ENCODE assay signal across 31 cellular contexts in genomic region chr9:2925016-2925415, GRCh38.
DNase-seq lines count a peak whose midpoint lies in the region; ATAC-seq, FAIRE-seq and TF ChIP-seq lines count a peak whose summit lies in the region.
"Had no signal": no experiment of that assay in that cellular context is flagged by ENCODE, and none has a peak within 500 bp of the region (broad histone marks: within the 10 kb centered on the region; RNA-seq: fewer than 3 reads in every experiment).

No MANE protein-coding gene starts in this region.

- ATAC-seq in IMR-90 (ENCODE audit: low read depth), result no peak
- ATAC-seq: A549; CD8-positive, alpha-beta T cell had no signal

- no peak overlapping the region for H2AK9ac ChIP-seq in IMR-90 (replicated peaks; ENCODE audit: low read depth, low read length, poor library complexity)

- H3K9ac ChIP-seq in IMR-90 (ENCODE audit: low read depth, low read length), result no peak overlapping the region
- H3K9ac ChIP-seq in trophoblast cell (ENCODE audit: low read length), result peak overlapping the region; percentile 66
- H3K9ac ChIP-seq: BLaER1; BLaER1 treated with 17β-estradiol and CSF1 and Interleukin-3, amounts not matched to agents 10 nM and 100 nM had no signal

- H4K91ac ChIP-seq in IMR-90 (ENCODE audit: insufficient read depth, low read depth, low read length) (no peak overlapping the region), trophoblast cell (ENCODE audit: low read depth, low read length) (no peak overlapping the region)

- H3K56ac ChIP-seq in IMR-90 (ENCODE audit: extremely low read depth, insufficient read depth, low read length), result no peak overlapping the region

- H3K4me3 ChIP-seq in IMR-90 (ENCODE audit: insufficient read depth, low read depth, low read length) (no peak overlapping the region), trophoblast cell (ENCODE audit: low read depth, low read length) (no peak overlapping the region)
- H3K4me3 ChIP-seq: A549; BLaER1; BLaER1 treated with 17β-estradiol and CSF1 and Interleukin-3, amounts not matched to agents 10 nM and 100 nM had no signal

- H3K27ac ChIP-seq in IMR-90 (ENCODE audit: insufficient read depth, low read length) (no peak overlapping the region), trophoblast cell (ENCODE audit: low read depth, low read length) (no peak overlapping the region)
- H3K27ac ChIP-seq: 22Rv1; A549; BLaER1; BLaER1 treated with 17β-estradiol and CSF1 and Interleukin-3, amounts not matched to agents 10 nM and 100 nM; C4-2B had no signal

- BruUV-seq in IMR-90 (replicated peaks; lab: Mats Ljungman, UMichigan), result no TSS peak

- no peak for TF ChIP-seq CTCF in IMR-90 (conservative IDR thresholded peaks at IDR 0.05; ENCODE audit: low read depth, low read length)

- H2BK12ac ChIP-seq in trophoblast cell (ENCODE audit: low read length), result no peak overlapping the region

- H2BK5ac ChIP-seq in IMR-90 (ENCODE audit: low read depth, low read length, poor library complexity, severe bottlenecking) (no peak overlapping the region), trophoblast cell (ENCODE audit: low read depth, low read length, poor library complexity) (no peak overlapping the region)

- FAIRE-seq in H54 (lab: Jason Lieb, UNC), result no peak
- FAIRE-seq: A204.1, A549, D721Med had no signal

- H3K14ac ChIP-seq in IMR-90 (replicated peaks; ENCODE audit: low read depth, low read length), result no peak overlapping the region
- H3K14ac ChIP-seq in trophoblast cell (ENCODE audit: low read length), result no peak overlapping the region

- H4K5ac ChIP-seq in IMR-90 (ENCODE audit: low read depth, low read length), result no peak overlapping the region

- H3K27me3 ChIP-seq in IMR-90 (ENCODE audit: control insufficient read depth, insufficient read depth, low read length) (no peaks in the 10 kb centered on the region), trophoblast cell (ENCODE audit: insufficient read depth, low read length) (no peaks in the 10 kb centered on the region)
- H3K27me3 ChIP-seq: BE2C; BLaER1; BLaER1 treated with 17β-estradiol and CSF1 and Interleukin-3, amounts not matched to agents 10 nM and 100 nM had no signal

- H3K9me3 ChIP-seq in IMR-90 (ENCODE audit: control insufficient read depth, insufficient read depth, low read length) (no peaks in the 10 kb centered on the region), trophoblast cell (ENCODE audit: insufficient read depth, low read depth, low read length) (no peaks in the 10 kb centered on the region)
- H3K9me3 ChIP-seq: A549, BE2C, Caco-2 had no signal

- H3K4ac ChIP-seq in IMR-90 (ENCODE audit: low read depth, low read length) (no peak overlapping the region), trophoblast cell (ENCODE audit: low read depth, low read length) (no peak overlapping the region)

- H4K8ac ChIP-seq in IMR-90 (ENCODE audit: low read depth in 2 of 2, low read length in 2 of 2) (no peak overlapping the region), trophoblast cell (ENCODE audit: low read depth, low read length) (no peak overlapping the region)

- H3K23ac ChIP-seq in IMR-90 (ENCODE audit: low read depth, low read length) (no peak overlapping the region), trophoblast cell (ENCODE audit: low read length) (no peak overlapping the region)

- H3K36me3 ChIP-seq in IMR-90 (ENCODE audit: control insufficient read depth, insufficient read depth, low read length) (no peaks in the 10 kb centered on the region), trophoblast cell (ENCODE audit: control insufficient read depth in 1 of 2, insufficient read depth in 2 of 2, low read length in 2 of 2) (no peaks in the 10 kb centered on the region)
- H3K36me3 ChIP-seq: BE2C; BLaER1; BLaER1 treated with 17β-estradiol and CSF1 and Interleukin-3, amounts not matched to agents 10 nM and 100 nM had no signal

- WGBS in IMR-90 (ENCODE audit: extremely low coverage in 2 of 2, insufficient read length in 1 of 2), 2 experiments, result no CpG with 5 or more reads among the region's 5 CpGs
- WGBS in trophoblast cell (ENCODE audit: extremely low coverage, insufficient coverage, insufficient read length), result no CpG with 5 or more reads among the region's 5 CpGs

- DNase-seq in IMR-90 (no peak), trophoblast cell (peak; percentile 59 to 73), H54 (ENCODE audit: insufficient read length, low spot score) (no peak)
- DNase-seq in activated CD4-positive, alpha-beta T cell treated with anti-CD3 and anti-CD28 coated beads, Interleukin-2, amount 50 U/mL, for 4 hours, result no peak
- DNase-seq: 8988T; ACHN; AML-193; BE2C; C1 segment of cervical spinal cord; Caco-2; Calu3; CD4-positive, alpha-beta memory T cell; CD4-positive, alpha-beta T cell; CD4-positive, CD25-positive, alpha-beta regulatory T cell; CD8-positive, alpha-beta memory T cell; CD8-positive, alpha-beta T cell; COR-L47; DMS 273 treated with DMSO at 0.1 percent for 48 hours; DMS153; DMS53; DMS79; DMS79 treated with DMSO at 0.1 percent for 48 hours; DND-41; EL had no signal

- CTCF ChIA-PET in IMR-90 (lab: Yijun Ruan, JAX), result no interaction called here

- H4K12ac ChIP-seq in trophoblast cell (ENCODE audit: low read depth, low read length), result no peak overlapping the region

- H2AK5ac ChIP-seq in IMR-90 (ENCODE audit: low read depth, low read length), result no peak overlapping the region
- no peak overlapping the region for H2AK5ac ChIP-seq in trophoblast cell (ENCODE audit: low read length)

- no peaks in the 10 kb centered on the region for H3K79me2 ChIP-seq in trophoblast cell (ENCODE audit: control insufficient read depth, insufficient read depth, low read length, poor library complexity)

- TF ChIP-seq POLR2A in IMR-90 (IDR thresholded peaks at IDR 0.05; ENCODE audit: low read depth, low read length) (no peak), H54 (IDR thresholded peaks at IDR 0.05; ENCODE audit: low read depth, low read length) (no peak)

- no peak overlapping the region for H2BK120ac ChIP-seq in IMR-90 (ENCODE audit: low read depth, low read length)
- H2BK120ac ChIP-seq in trophoblast cell (ENCODE audit: insufficient read depth, low read length, poor library complexity), result no peak overlapping the region

- H3K4me1 ChIP-seq in IMR-90 (ENCODE audit: control insufficient read depth, insufficient read depth, low read length) (no peaks in the 10 kb centered on the region), trophoblast cell (ENCODE audit: control insufficient read depth in 1 of 2, insufficient read depth in 2 of 2, low read length in 2 of 2) (no peaks in the 10 kb centered on the region)
- H3K4me1 ChIP-seq: A549; BE2C; BLaER1; BLaER1 treated with 17β-estradiol and CSF1 and Interleukin-3, amounts not matched to agents 10 nM and 100 nM; Caco-2 had no signal

- H2AFZ ChIP-seq in IMR-90 (replicated peaks; ENCODE audit: low read length, poor library complexity) (peak overlapping the region; percentile 50), trophoblast cell (ENCODE audit: insufficient read depth, low read length, poor library complexity) (no peak overlapping the region)

- no peak overlapping the region for H2BK20ac ChIP-seq in IMR-90 (ENCODE audit: low read depth, low read length)

- in situ Hi-C loops in IMR-90 (cut with MboI; ENCODE audit: low sequenced_read_pairs), result no loop called here

- H3K9me1 ChIP-seq in IMR-90 (ENCODE audit: insufficient read depth, low read length), result no peaks in the 10 kb centered on the region

- no peak overlapping the region for H2BK15ac ChIP-seq in IMR-90 (ENCODE audit: low read depth, low read length)

- TF ChIP-seq RAD21 in IMR-90 (IDR thresholded peaks at IDR 0.05; ENCODE audit: low read length), result no peak

- no peaks in the 10 kb centered on the region for H4K20me1 ChIP-seq in IMR-90 (ENCODE audit: insufficient read depth, low read length)
- H4K20me1 ChIP-seq: BLaER1; BLaER1 treated with 17β-estradiol and CSF1 and Interleukin-3, amounts not matched to agents 10 nM and 100 nM had no signal

- POLR2A ChIA-PET in IMR-90 (lab: Charles Lee; ENCODE audit: unreplicated experiment), result no interaction called here

- intact Hi-C loops in IMR-90 (cut with micrococcal nuclease), result no loop called here

- dilution Hi-C loops in IMR-90 (cut with HindIII; ENCODE audit: low sequenced_read_pairs, unreplicated experiment), result no loop called here

- no peaks in the 10 kb centered on the region for H3K79me1 ChIP-seq in IMR-90 (ENCODE audit: low read depth in 1 of 2, low read length in 2 of 2)
- H3K79me1 ChIP-seq in trophoblast cell (ENCODE audit: low read length), result no peaks in the 10 kb centered on the region

- H3K18ac ChIP-seq in IMR-90 (ENCODE audit: low read depth, low read length) (no peak overlapping the region), trophoblast cell (ENCODE audit: low read length) (no peak overlapping the region)

- H3K4me2 ChIP-seq in IMR-90 (ENCODE audit: low read depth, low read length) (no peak overlapping the region), trophoblast cell (ENCODE audit: low read length) (no peak overlapping the region)
- H3K4me2 ChIP-seq: A549; BLaER1; BLaER1 treated with 17β-estradiol and CSF1 and Interleukin-3, amounts not matched to agents 10 nM and 100 nM had no signal

TF ChIP-seq in IMR-90, 13 proteins besides CTCF, POLR2A, EP300 and RAD21 (continues in another document):
- no peak for TF ChIP-seq FOS (IDR thresholded peaks at IDR 0.05; ENCODE audit: low read depth, low read length)
- no peak for TF ChIP-seq USF2 (IDR thresholded peaks at IDR 0.05; ENCODE audit: low read depth, low read length)
- no peak for TF ChIP-seq SMC3 (IDR thresholded peaks at IDR 0.05; ENCODE audit: low read depth, low read length)
- no peak for TF ChIP-seq RCOR1 (IDR thresholded peaks at IDR 0.05; ENCODE audit: insufficient replicate concordance, low read length)
- TF ChIP-seq MAFK (IDR thresholded peaks at IDR 0.05; ENCODE audit: low read depth, low read length), result no peak
- no peak for TF ChIP-seq CHD1 (IDR thresholded peaks at IDR 0.05; ENCODE audit: low read depth, low read length)
- TF ChIP-seq CEBPB (IDR thresholded peaks at IDR 0.05; ENCODE audit: low read depth, low read length), result no peak
- TF ChIP-seq BHLHE40 (IDR thresholded peaks at IDR 0.05; ENCODE audit: low read depth, low read length), result no peak

Comparison
In these comparisons a context has a peak if more than half of its experiments do, and no peak if none do; other contexts are left out.
1. DNase-seq: peak in trophoblast cell (2 of 2); none in IMR-90 (single experiment), H54 (single experiment) and activated CD4-positive, alpha-beta T cell treated with anti-CD3 and anti-CD28 coated beads, Interleukin-2, amount 50 U/mL, for 4 hours (0 of 2).